Comparison of ENCODE assay signal across 10 cellular contexts in genomic region chrX:132614297-132614696, GRCh38.
A peak's percentile ranks its signal among the peaks of the same experiment; 100 is the strongest.
DNase-seq lines count a peak whose midpoint lies in the region; ATAC-seq, FAIRE-seq and TF ChIP-seq lines count a peak whose summit lies in the region.
"Had no signal": no experiment of that assay in that cellular context is flagged by ENCODE, and none has a peak within 500 bp of the region (broad histone marks: within the 10 kb centered on the region; RNA-seq: fewer than 3 reads in every experiment).

No MANE protein-coding gene starts in this region.

- no peak overlapping the region for H3K4me3 ChIP-seq in Karpas-422 (ENCODE audit: low read length)
- no peak overlapping the region for H3K4me3 ChIP-seq in K562
- H3K4me3 ChIP-seq in osteoblast (ENCODE audit: insufficient read depth, low read length): no peak overlapping the region

- H3K4me1 ChIP-seq in Karpas-422 (ENCODE audit: low read length) (no peaks in the 10 kb centered on the region), K562 (replicated peaks in 1 of 2; ENCODE audit: control insufficient read depth in 2 of 2, insufficient read depth in 2 of 2, low read length in 2 of 2) (no peaks in the 10 kb centered on the region), osteoblast (ENCODE audit: insufficient read depth, low read length) (no peaks in the 10 kb centered on the region)

- H3K27me3 ChIP-seq in Karpas-422 (ENCODE audit: low read length) (no peaks in the 10 kb centered on the region), K562 (ENCODE audit: control insufficient read depth in 2 of 2, insufficient read depth in 2 of 2, low read length in 2 of 2) (no peaks in the 10 kb centered on the region), osteoblast (ENCODE audit: insufficient read depth, low read length) (peaks cover 10% of the 10 kb centered on the region)

- intact Hi-C loops in K562 (cut with micrococcal nuclease): loop anchor here (2.0 kb wide), 3 partner anchors 321 to 521 kb away; no protein-coding TSS in a partner anchor

- POLR2A ChIA-PET in K562 (lab: Yijun Ruan, JAX): no interaction called here

- DNase-seq in NCI-H146 (lab: John Stamatoyannopoulos, UW): peak; percentile 21
- no peak for DNase-seq in NCI-H146 treated with DMSO at 0.1 percent for 48 hours (lab: John Stamatoyannopoulos, UW; ENCODE audit: unreplicated experiment)
- DNase-seq in Karpas-422: peak; percentile 46
- peak in 1 of 4 experiments; percentile 3 for DNase-seq in K562 (ENCODE audit: extremely low read depth in 1 of 4, low spot score in 3 of 4)
- DNase-seq in osteoblast (ENCODE audit: insufficient read length, low spot score, missing footprints): no peak
- DNase-seq in HuH-7 (ENCODE audit: low spot score): no peak
- no peak for DNase-seq in T1000 (lab: John Stamatoyannopoulos, UW)
- DNase-seq in glomerular visceral epithelial cell (ENCODE audit: extremely low spot score): no peak
- DNase-seq: activated CD4-positive, alpha-beta T cell treated with anti-CD3 and anti-CD28 coated beads for 36 hours; OCI-M1 had no signal

- no peak for TF ChIP-seq POLR2A in K562 (conservative IDR thresholded peaks at IDR 0.05)

- H3K9me2 ChIP-seq in Karpas-422 (replicated peaks; ENCODE audit: insufficient read depth, low read length): no peaks in the 10 kb centered on the region

- in situ Hi-C loops in K562 (cut with MboI): loop anchor here (25.0 kb wide), 2 partner anchors 327 to 527 kb away; no protein-coding TSS in a partner anchor

- TF ChIP-seq EP300 in K562 (IDR thresholded peaks at IDR 0.05; ENCODE audit: low read length): no peak

- WGBS in K562 (ENCODE audit: insufficient coverage, low coverage, missing lambda C conversion rate): 13% methylated on average over 1 of the region's 6 CpGs

- CTCF ChIA-PET in K562 (lab: Yijun Ruan, JAX; ENCODE audit: low intra/inter-chr PET ratio): interaction anchor here (1.2 to 1.8 kb wide), 2 partner anchors 388 to 598 kb away, joined by 3 to 6 read pairs; no protein-coding TSS in a partner anchor

- TF ChIP-seq RAD21 in K562 (CRISPR knock-in tag; conservative IDR thresholded peaks at IDR 0.05 in 1 of 2, IDR thresholded peaks at IDR 0.05 in 1 of 2): peak; percentile 10 to 30; a peak in 2 of 4 replicates

- H4K20me1 ChIP-seq in Karpas-422 (ENCODE audit: insufficient read depth, low read depth, low read length): no peaks in the 10 kb centered on the region
- no peaks in the 10 kb centered on the region for H4K20me1 ChIP-seq in K562 (replicated peaks; ENCODE audit: control insufficient read depth, insufficient read depth, low read length)
- H4K20me1 ChIP-seq in osteoblast (ENCODE audit: insufficient read depth, low read length): no peaks in the 10 kb centered on the region

- H3K9me3 ChIP-seq in Karpas-422 (ENCODE audit: low read length) (no peaks in the 10 kb centered on the region), K562 (replicated peaks; ENCODE audit: control insufficient read depth, insufficient read depth, low read depth, low read length) (no peaks in the 10 kb centered on the region), osteoblast (ENCODE audit: low read depth, low read length) (no peaks in the 10 kb centered on the region)

- H3K36me3 ChIP-seq in Karpas-422 (ENCODE audit: insufficient read depth, low read length) (no peaks in the 10 kb centered on the region), K562 (ENCODE audit: control insufficient read depth, insufficient read depth, low read length) (no peaks in the 10 kb centered on the region), osteoblast (ENCODE audit: insufficient read depth, low read length) (no peaks in the 10 kb centered on the region)

- H2AFZ ChIP-seq in Karpas-422 (ENCODE audit: low read length): no peak overlapping the region
- H2AFZ ChIP-seq in K562 (ENCODE audit: low read depth, low read length): no peak overlapping the region
- no peak overlapping the region for H2AFZ ChIP-seq in osteoblast (ENCODE audit: low read length)

- TF ChIP-seq CTCF in K562 (IDR thresholded peaks at IDR 0.05 in 2 of 3, conservative IDR thresholded peaks at IDR 0.05 in 1 of 3; ENCODE audit: insufficient read depth in 2 of 3, low read depth in 1 of 3, low read length in 3 of 3) (peak in 1 of 3 experiments; percentile 31; a peak in 3 of 6 replicates), osteoblast (IDR thresholded peaks at IDR 0.05; ENCODE audit: extremely low read depth, low read depth, low read length) (peak; percentile 33)

- H3K79me2 ChIP-seq in Karpas-422 (ENCODE audit: low read length): no peaks in the 10 kb centered on the region
- H3K79me2 ChIP-seq in K562 (ENCODE audit: control insufficient read depth, insufficient read depth, low read length): no peaks in the 10 kb centered on the region
- H3K79me2 ChIP-seq in osteoblast (ENCODE audit: insufficient read depth, low read length): no peaks in the 10 kb centered on the region

- ATAC-seq in K562: no peak
- ATAC-seq: activated CD4-positive, alpha-beta T cell treated with anti-CD3 and anti-CD28 coated beads for 36 hours had no signal

- no peak overlapping the region for H3K9ac ChIP-seq in Karpas-422 (ENCODE audit: low read length)
- no peak overlapping the region for H3K9ac ChIP-seq in K562 (ENCODE audit: insufficient read depth in 1 of 2, low read depth in 2 of 2, low read length in 2 of 2)

- no peak overlapping the region for H3K27ac ChIP-seq in Karpas-422 (ENCODE audit: low read length)
- no peak overlapping the region for H3K27ac ChIP-seq in K562 (ENCODE audit: extremely low read depth, low read depth, low read length)
- no peak overlapping the region for H3K27ac ChIP-seq in osteoblast (ENCODE audit: low read depth, low read length)

- no peak for FAIRE-seq in K562 (lab: Jason Lieb, UNC)

- no peaks in the 10 kb centered on the region for H3K9me1 ChIP-seq in K562 (ENCODE audit: control insufficient read depth, insufficient read depth, low read length)

- H3K4me2 ChIP-seq in Karpas-422 (ENCODE audit: low read depth, low read length, poor library complexity, severe bottlenecking) (no peak overlapping the region), K562 (ENCODE audit: insufficient read depth, low read length) (no peak overlapping the region), osteoblast (ENCODE audit: insufficient read depth, low read length) (no peak overlapping the region)

- BruUV-seq in K562 (replicated peaks; lab: Mats Ljungman, UMichigan): no TSS peak

TF ChIP-seq in K562, 482 proteins besides CTCF, POLR2A, EP300 and RAD21:
- TF ChIP-seq HNRNPK (IDR thresholded peaks at IDR 0.05; ENCODE audit: low read depth, low read length, poor library complexity, severe bottlenecking) (no peak), GTF2A2 (tag; IDR thresholded peaks at IDR 0.05) (no peak), TARDBP (IDR thresholded peaks at IDR 0.05) (no peak), SUPT5H (IDR thresholded peaks at IDR 0.05) (no peak), ZNF280B (CRISPR knock-in tag; IDR thresholded peaks at IDR 0.05) (no peak), BCL6 (CRISPR knock-in tag; IDR thresholded peaks at IDR 0.05) (no peak), GMEB1 (CRISPR knock-in tag; IDR thresholded peaks at IDR 0.05) (no peak), SMARCB1 (IDR thresholded peaks at IDR 0.05; ENCODE audit: insufficient read length, low read depth) (no peak)
- TF ChIP-seq, protein P1, sequence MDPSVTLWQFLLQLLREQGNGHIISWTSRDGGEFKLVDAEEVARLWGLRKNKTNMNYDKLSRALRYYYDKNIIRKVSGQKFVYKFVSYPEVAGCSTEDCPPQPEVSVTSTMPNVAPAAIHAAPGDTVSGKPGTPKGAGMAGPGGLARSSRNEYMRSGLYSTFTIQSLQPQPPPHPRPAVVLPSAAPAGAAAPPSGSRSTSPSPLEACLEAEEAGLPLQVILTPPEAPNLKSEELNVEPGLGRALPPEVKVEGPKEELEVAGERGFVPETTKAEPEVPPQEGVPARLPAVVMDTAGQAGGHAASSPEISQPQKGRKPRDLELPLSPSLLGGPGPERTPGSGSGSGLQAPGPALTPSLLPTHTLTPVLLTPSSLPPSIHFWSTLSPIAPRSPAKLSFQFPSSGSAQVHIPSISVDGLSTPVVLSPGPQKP (CRISPR knock-in tag; IDR thresholded peaks at IDR 0.05): no peak

Comparison
In these comparisons a context has a peak if more than half of its experiments do, and no peak if none do; other contexts are left out.
1. DNase-seq: peak in NCI-H146 (single experiment) and Karpas-422 (single experiment); none in NCI-H146 treated with DMSO at 0.1 percent for 48 hours (single experiment), osteoblast (single experiment), HuH-7 (single experiment), T1000 (single experiment) and glomerular visceral epithelial cell (single experiment).